ENCODE assay signal across 13 cellular contexts in genomic region chr11:81005595-81005994, GRCh38.
A peak's percentile ranks its signal among the peaks of the same experiment; 100 is the strongest.
DNase-seq lines count a peak whose midpoint lies in the region; FAIRE-seq and TF ChIP-seq lines count a peak whose summit lies in the region.
"Had no signal": no experiment of that assay in that cellular context is flagged by ENCODE, and none has a peak within 500 bp of the region (broad histone marks: within the 10 kb centered on the region; RNA-seq: fewer than 3 reads in every experiment).

No MANE protein-coding gene starts in this region.

- H3F3A ChIP-seq in MM.1S (ENCODE audit: insufficient read depth, low read length), result no peaks in the 10 kb centered on the region

- H3K27ac ChIP-seq in MM.1S (ENCODE audit: low read length) (no peak overlapping the region), suprapubic skin (no peak overlapping the region)
- H3K27ac ChIP-seq: BLaER1 treated with 17β-estradiol and CSF1 and Interleukin-3, amounts not matched to agents 10 nM and 100 nM had no signal

- H3K9me3 ChIP-seq in MM.1S (replicated peaks; ENCODE audit: insufficient read depth, low read length), result no peaks in the 10 kb centered on the region
- H3K9me3 ChIP-seq in suprapubic skin, result no peaks in the 10 kb centered on the region
- H3K9me3 ChIP-seq: BLaER1 treated with 17β-estradiol and CSF1 and Interleukin-3, amounts not matched to agents 10 nM and 100 nM had no signal

- TF ChIP-seq CTCF in fibroblast of mammary gland (conservative IDR thresholded peaks at IDR 0.05; ENCODE audit: control insufficient read depth, insufficient read depth, low read depth, low read length), result no peak
- TF ChIP-seq CTCF in MM.1S (IDR thresholded peaks at IDR 0.05; ENCODE audit: low read length), result no peak
- no peak for TF ChIP-seq CTCF in CD14-positive monocyte (IDR thresholded peaks at IDR 0.05)
- no peak for TF ChIP-seq CTCF in suprapubic skin (IDR thresholded peaks at IDR 0.05)

- H3K36me3 Mint-ChIP-seq in CD14-positive monocyte, result no peaks in the 10 kb centered on the region

- H3K9me3 Mint-ChIP-seq in CD14-positive monocyte, result no peaks in the 10 kb centered on the region

- TF ChIP-seq POLR2A in H54 (IDR thresholded peaks at IDR 0.05; ENCODE audit: low read depth, low read length), result no peak
- TF ChIP-seq POLR2A in suprapubic skin (IDR thresholded peaks at IDR 0.05), result no peak

- in situ Hi-C loops in ACHN (cut with HindIII; ENCODE audit: low pct_ligation_motif_present, low pct_unique_long_range_greater_than_20kb, low sequenced_read_pairs), result no loop called here

- H3K4me2 ChIP-seq in MM.1S (ENCODE audit: low read depth, low read length), result no peak overlapping the region

- no peak for TF ChIP-seq EP300 in suprapubic skin (IDR thresholded peaks at IDR 0.05)

- H3K9me2 ChIP-seq in MM.1S (replicated peaks; ENCODE audit: insufficient read depth, low read length), result no peaks in the 10 kb centered on the region

- H3K4me1 Mint-ChIP-seq in CD14-positive monocyte, result no peaks in the 10 kb centered on the region
- H3K4me1 Mint-ChIP-seq: central memory CD8-positive, alpha-beta T cell had no signal

- no peaks in the 10 kb centered on the region for H3K36me3 ChIP-seq in MM.1S (replicated peaks; ENCODE audit: insufficient read depth, low read length)
- H3K36me3 ChIP-seq in suprapubic skin, result no peaks in the 10 kb centered on the region
- H3K36me3 ChIP-seq: BLaER1 treated with 17β-estradiol and CSF1 and Interleukin-3, amounts not matched to agents 10 nM and 100 nM had no signal

- 66% methylated on average over 2 of the region's 2 CpGs for WGBS in suprapubic skin

- no peaks in the 10 kb centered on the region for H3K27me3 Mint-ChIP-seq in CD14-positive monocyte (ENCODE audit: low read depth in 3 of 3)
- H3K27me3 Mint-ChIP-seq: central memory CD8-positive, alpha-beta T cell had no signal

- no peak overlapping the region for H3K4me3 ChIP-seq in fibroblast of mammary gland (ENCODE audit: control insufficient read depth, low read depth, low read length)
- H3K4me3 ChIP-seq in MM.1S (ENCODE audit: low read length), result no peak overlapping the region
- H3K4me3 ChIP-seq in suprapubic skin, result no peak overlapping the region
- H3K4me3 ChIP-seq: BLaER1 treated with 17β-estradiol and CSF1 and Interleukin-3, amounts not matched to agents 10 nM and 100 nM had no signal

- no peaks in the 10 kb centered on the region for H4K20me1 ChIP-seq in MM.1S (ENCODE audit: insufficient read depth, low read length)
- H4K20me1 ChIP-seq: BLaER1 treated with 17β-estradiol and CSF1 and Interleukin-3, amounts not matched to agents 10 nM and 100 nM had no signal

- FAIRE-seq in H54 (lab: Jason Lieb, UNC), result peak; percentile 98

- intact Hi-C loops in CD14-positive monocyte (cut with micrococcal nuclease), result no loop called here

- no peak overlapping the region for H3K4me3 Mint-ChIP-seq in CD14-positive monocyte
- H3K4me3 Mint-ChIP-seq: central memory CD8-positive, alpha-beta T cell had no signal

- no peaks in the 10 kb centered on the region for H3K4me1 ChIP-seq in MM.1S (ENCODE audit: low read length)
- H3K4me1 ChIP-seq in suprapubic skin, result no peaks in the 10 kb centered on the region

- H3K79me2 ChIP-seq in MM.1S (ENCODE audit: low read length), result no peaks in the 10 kb centered on the region

- peak; percentile 87 for DNase-seq in ACHN
- peak; percentile 24 for DNase-seq in H54 (ENCODE audit: insufficient read length, low spot score)
- DNase-seq in MV-4-11 (lab: John Stamatoyannopoulos, UW), result peak; percentile 51
- DNase-seq in fibroblast of mammary gland (ENCODE audit: low read depth), result peak; percentile 92
- DNase-seq in MM.1S, result no peak
- no peak for DNase-seq in CD14-positive monocyte (ENCODE audit: low spot score)
- DNase-seq in suprapubic skin (ENCODE audit: low spot score in 2 of 2), result no peak
- no peak for DNase-seq in activated naive CD4-positive, alpha-beta T cell treated with anti-CD3 and anti-CD28 coated beads, Interleukin-2, amount 50 U/mL, for 16 hours
- DNase-seq: left cardiac atrium; NCI-H526 treated with DMSO at 0.1 percent for 48 hours; stimulated activated naive CD4-positive, alpha-beta T cell treated with Interleukin-2 at 50 U/mL for 16 hours had no signal

- H3K9ac ChIP-seq in MM.1S (ENCODE audit: low read length), result no peak overlapping the region
- H3K9ac ChIP-seq: BLaER1 treated with 17β-estradiol and CSF1 and Interleukin-3, amounts not matched to agents 10 nM and 100 nM had no signal

- no peak overlapping the region for H2AFZ ChIP-seq in MM.1S (ENCODE audit: low read length)

- H3K27me3 ChIP-seq in MM.1S (replicated peaks; ENCODE audit: insufficient read depth, low read length), result no peaks in the 10 kb centered on the region
- no peaks in the 10 kb centered on the region for H3K27me3 ChIP-seq in suprapubic skin
- H3K27me3 ChIP-seq: BLaER1 treated with 17β-estradiol and CSF1 and Interleukin-3, amounts not matched to agents 10 nM and 100 nM had no signal

- H3K27ac Mint-ChIP-seq in CD14-positive monocyte, result no peak overlapping the region

Comparison
In these comparisons a context has a peak if more than half of its experiments do, and no peak if none do; other contexts are left out.
1. DNase-seq: peak in ACHN (single experiment), H54 (single experiment), MV-4-11 (single experiment) and fibroblast of mammary gland (single experiment); none in MM.1S (single experiment), CD14-positive monocyte (single experiment), suprapubic skin (0 of 2) and activated naive CD4-positive, alpha-beta T cell treated with anti-CD3 and anti-CD28 coated beads, Interleukin-2, amount 50 U/mL, for 16 hours (single experiment).